1 cellular context compared by ENCODE assay signal in the genomic region with DNA sequence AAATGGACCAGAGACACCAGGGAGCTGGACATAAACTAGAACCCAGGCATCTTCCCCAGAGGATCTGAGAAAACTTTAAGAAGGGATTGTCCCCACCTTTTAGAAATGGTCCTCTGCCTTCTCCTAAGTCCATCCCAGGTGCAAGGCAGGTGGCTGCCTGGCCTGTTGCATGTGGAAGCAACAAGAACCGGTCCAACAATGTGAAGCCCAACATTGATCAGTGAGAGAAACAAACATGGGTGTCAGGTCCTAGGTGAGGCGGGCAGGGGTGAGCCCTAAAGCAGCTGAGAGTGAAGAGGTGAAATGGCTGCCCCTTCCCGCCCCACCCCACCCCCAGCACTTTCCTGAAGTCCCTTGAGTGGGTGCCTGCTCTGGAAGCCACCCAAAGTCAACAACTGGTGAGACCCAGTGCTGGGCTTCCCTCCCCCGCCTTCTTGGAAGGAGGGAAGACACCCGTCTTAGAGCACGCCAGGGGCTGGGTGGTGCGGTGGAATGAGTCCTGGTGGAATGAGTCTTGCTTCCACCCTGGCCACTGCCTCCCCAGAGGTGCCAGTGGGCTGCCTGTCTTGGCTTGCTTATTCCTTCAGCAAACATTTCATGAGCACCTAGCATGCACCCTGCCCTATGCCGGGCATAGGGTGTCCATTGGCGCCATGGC.
TF ChIP-seq lines count a peak whose summit lies in the region.

No MANE protein-coding gene starts in this region.

TF ChIP-seq in endothelial cell of umbilical vein, 7 proteins besides CTCF, POLR2A, EP300 and RAD21:
- no peak for TF ChIP-seq POLR2AphosphoS5 (IDR thresholded peaks at IDR 0.05; ENCODE audit: insufficient read depth, low read depth, low read length)
- TF ChIP-seq, protein P1, sequence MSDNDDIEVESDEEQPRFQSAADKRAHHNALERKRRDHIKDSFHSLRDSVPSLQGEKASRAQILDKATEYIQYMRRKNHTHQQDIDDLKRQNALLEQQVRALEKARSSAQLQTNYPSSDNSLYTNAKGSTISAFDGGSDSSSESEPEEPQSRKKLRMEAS (IDR thresholded peaks at IDR 0.05; ENCODE audit: insufficient read depth, insufficient read length) = no peak
- TF ChIP-seq MYC (IDR thresholded peaks at IDR 0.05; ENCODE audit: low read depth, low read length) = no peak
- TF ChIP-seq FOS (IDR thresholded peaks at IDR 0.05; ENCODE audit: borderline replicate concordance, insufficient read depth, low read length) = no peak
- no peak for TF ChIP-seq JUN (IDR thresholded peaks at IDR 0.05; ENCODE audit: borderline replicate concordance, insufficient read depth, insufficient read length, low read depth)
- no peak for TF ChIP-seq GATA2 (IDR thresholded peaks at IDR 0.05; ENCODE audit: insufficient read depth, insufficient read length, low read depth, low read length)
- no peak for TF ChIP-seq EZH2 (IDR thresholded peaks at IDR 0.05; ENCODE audit: borderline replicate concordance, low read depth, low read length, severe bottlenecking)
TF ChIP-seq in endothelial cell of umbilical vein: peak in this region for 0.
